In the genomic region with DNA sequence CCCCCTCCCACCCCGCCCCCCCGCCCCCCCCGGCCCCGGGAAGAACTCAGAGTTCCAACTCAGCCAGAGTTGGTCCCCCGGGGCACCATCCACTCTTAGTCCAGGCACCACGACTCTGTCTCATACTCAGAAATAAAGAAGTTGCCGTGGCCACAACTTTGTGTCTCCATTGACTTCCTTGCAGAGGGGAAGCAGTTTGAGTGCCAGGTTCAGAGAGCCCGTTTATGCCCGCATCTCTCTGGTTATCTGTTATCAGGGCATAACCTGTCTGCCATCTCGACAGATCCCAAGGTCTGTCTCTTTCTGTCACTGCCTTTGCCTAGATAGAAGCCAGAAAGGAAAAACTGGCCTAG, we compare ENCODE assay signal across 8 cellular contexts. TPM values are rescaled to one million over a fixed set of nuclear protein-coding genes. Genes with fewer than 3 reads are reported as not detected.
DNase-seq lines count a peak whose midpoint lies in the region; ATAC-seq and TF ChIP-seq lines count a peak whose summit lies in the region.

No MANE protein-coding gene starts in this region.

- WGBS in iPS DF 6.9 (ENCODE audit: insufficient coverage, insufficient read length): no CpG with 5 or more reads among the region's 10 CpGs
- WGBS in spleen, 5 donors: 0 to 1% (median 1%) methylated on average over 3 to 10 of the region's 10 CpGs

- peak overlapping the region; percentile 98 for H3K4me3 ChIP-seq in CD4-positive, CD25-positive, alpha-beta regulatory T cell (ENCODE audit: low read depth, low read length)
- H3K4me3 ChIP-seq in H7 (ENCODE audit: insufficient read depth, low read depth, low read length) (peak overlapping the region; percentile 74), WERI-Rb-1 (ENCODE audit: low read depth, low read length) (peak overlapping the region; percentile 91), iPS DF 6.9 (ENCODE audit: low read length) (peak overlapping the region; percentile 80), spleen (peak overlapping the region; percentile 56 to 97 (median 79))

- no peak for ATAC-seq in CD4-positive, CD25-positive, alpha-beta regulatory T cell (ENCODE audit: low read depth in 2 of 2)
- no peak for ATAC-seq in HG02642 (IDR thresholded peaks at IDR 0.05; ENCODE audit: poor library complexity, unreplicated experiment)

- no peaks in the 10 kb centered on the region for H3K9me3 Mint-ChIP-seq in CD4-positive, CD25-positive, alpha-beta regulatory T cell

- TF ChIP-seq POLR2A in spleen (IDR thresholded peaks at IDR 0.05): no peak

- peak overlapping the region; percentile 93 for H3K27ac ChIP-seq in CD4-positive, CD25-positive, alpha-beta regulatory T cell (ENCODE audit: insufficient read depth, low read length, poor library complexity, severe bottlenecking)
- peak overlapping the region; percentile 99 for H3K27ac ChIP-seq in WERI-Rb-1
- H3K27ac ChIP-seq in iPS DF 6.9 (ENCODE audit: low read length): no peak overlapping the region
- H3K27ac ChIP-seq in spleen: peak overlapping the region; percentile 92 to 99 (median 98)

- peaks cover 16% of the 10 kb centered on the region for H3K36me3 Mint-ChIP-seq in CD4-positive, CD25-positive, alpha-beta regulatory T cell

- intact Hi-C loops in spleen (cut with DNase I; ENCODE audit: low total_unique reads): no loop called here

- peak overlapping the region; percentile 92 to 99 (median 96) for H3K4me3 Mint-ChIP-seq in CD4-positive, CD25-positive, alpha-beta regulatory T cell

- peak overlapping the region in 2 of 3 donors; percentile 87 to 98 for H3K27ac Mint-ChIP-seq in CD4-positive, CD25-positive, alpha-beta regulatory T cell

- TF ChIP-seq CTCF in WERI-Rb-1 (IDR thresholded peaks at IDR 0.05; ENCODE audit: low read depth, low read length) (no peak), spleen (IDR thresholded peaks at IDR 0.05 in 8 of 11, conservative IDR thresholded peaks at IDR 0.05 in 3 of 11) (no peak)

- peaks cover 14 to 48% (median 32%) of the 10 kb centered on the region in 4 donors for H3K4me1 Mint-ChIP-seq in CD4-positive, CD25-positive, alpha-beta regulatory T cell

- H3K4me1 ChIP-seq in CD4-positive, CD25-positive, alpha-beta regulatory T cell (ENCODE audit: control insufficient read depth, insufficient read depth, low read length, poor library complexity, severe bottlenecking): peaks cover 32% of the 10 kb centered on the region
- H3K4me1 ChIP-seq in iPS DF 6.9 (ENCODE audit: control insufficient read depth, insufficient read depth, low read length) (no peaks in the 10 kb centered on the region), spleen (peaks cover 22 to 47% (median 34%) of the 10 kb centered on the region in 6 donors)

- peaks cover 2% of the 10 kb centered on the region for H3K27me3 ChIP-seq in CD4-positive, CD25-positive, alpha-beta regulatory T cell (ENCODE audit: control insufficient read depth, insufficient read depth, low read length)
- H3K27me3 ChIP-seq in H7 (ENCODE audit: control insufficient read depth, insufficient read depth, low read length): no peaks in the 10 kb centered on the region
- no peaks in the 10 kb centered on the region for H3K27me3 ChIP-seq in WERI-Rb-1 (ENCODE audit: insufficient read depth, low read depth, severe bottlenecking)
- no peaks in the 10 kb centered on the region for H3K27me3 ChIP-seq in iPS DF 6.9 (ENCODE audit: control insufficient read depth, insufficient read depth, low read length)
- H3K27me3 ChIP-seq in spleen (replicated peaks in 1 of 7): no peaks in the 10 kb centered on the region

- no peak for DNase-seq in CD4-positive, CD25-positive, alpha-beta regulatory T cell
- no peak for DNase-seq in H7
- no peak for DNase-seq in WERI-Rb-1
- no peak for DNase-seq in iPS DF 6.9 (ENCODE audit: low read depth, low spot score)
- no peak for DNase-seq in spleen
- DNase-seq in NCI-H2171 (lab: John Stamatoyannopoulos, UW): no peak
- no peak for DNase-seq in NCI-H82 treated with DMSO at 0.1 percent for 48 hours (lab: John Stamatoyannopoulos, UW; ENCODE audit: unreplicated experiment)

- no peaks in the 10 kb centered on the region for H3K9me3 ChIP-seq in CD4-positive, CD25-positive, alpha-beta regulatory T cell (ENCODE audit: control insufficient read depth in 2 of 2, low read length in 2 of 2)
- H3K9me3 ChIP-seq in WERI-Rb-1 (ENCODE audit: severe bottlenecking) (no peaks in the 10 kb centered on the region), iPS DF 6.9 (ENCODE audit: control insufficient read depth, insufficient read depth, low read length) (no peaks in the 10 kb centered on the region), spleen (no peaks in the 10 kb centered on the region)

- H3K36me3 ChIP-seq in CD4-positive, CD25-positive, alpha-beta regulatory T cell (ENCODE audit: control insufficient read depth, insufficient read depth, low read length): peaks cover 24% of the 10 kb centered on the region
- H3K36me3 ChIP-seq in H7 (replicated peaks; ENCODE audit: control insufficient read depth, insufficient read depth, low read length) (peaks cover under 1% of the 10 kb centered on the region), WERI-Rb-1 (peaks cover 43% of the 10 kb centered on the region), iPS DF 6.9 (ENCODE audit: control insufficient read depth, insufficient read depth, low read length) (no peaks in the 10 kb centered on the region; the same call in 1 of the 2 replicates), spleen (peaks cover 0 to 31% (median 17%) of the 10 kb centered on the region in 6 donors)

- peaks cover 5% of the 10 kb centered on the region for H3K27me3 Mint-ChIP-seq in CD4-positive, CD25-positive, alpha-beta regulatory T cell

RNA-seq across cellular contexts. Expression of a gene that starts 0.6 kb away (rescaled TPM):
- total RNA-seq in CD4-positive, CD25-positive, alpha-beta regulatory T cell: 22.4 TPM
- 10 to 100 TPM; 15.9 to 18.3 (median 16.3) TPM for polyA plus RNA-seq in CD4-positive, CD25-positive, alpha-beta regulatory T cell
- total RNA-seq in H7 (2014; rRNA removed; shearing (Covaris generic)): 22.1 and 28.6 TPM in 2 replicates
- 10 to 100 TPM; 17.4 to 20.3 (median 18.6) TPM for total RNA-seq in spleen
- 1 to 10 TPM; 5.3 to 8.0 (median 7.4) TPM for polyA plus RNA-seq in spleen

RNA-seq across cellular contexts. Expression of a gene that starts 45.7 kb away (rescaled TPM):
- total RNA-seq in CD4-positive, CD25-positive, alpha-beta regulatory T cell: not detected
- not detected for polyA plus RNA-seq in CD4-positive, CD25-positive, alpha-beta regulatory T cell
- not detected in 2 replicates for total RNA-seq in H7 (2014; rRNA removed; shearing (Covaris generic))
- total RNA-seq in spleen: not detected
- polyA plus RNA-seq in spleen: not detected
